ENCODE assay signal across 8 cellular contexts in the genomic region with DNA sequence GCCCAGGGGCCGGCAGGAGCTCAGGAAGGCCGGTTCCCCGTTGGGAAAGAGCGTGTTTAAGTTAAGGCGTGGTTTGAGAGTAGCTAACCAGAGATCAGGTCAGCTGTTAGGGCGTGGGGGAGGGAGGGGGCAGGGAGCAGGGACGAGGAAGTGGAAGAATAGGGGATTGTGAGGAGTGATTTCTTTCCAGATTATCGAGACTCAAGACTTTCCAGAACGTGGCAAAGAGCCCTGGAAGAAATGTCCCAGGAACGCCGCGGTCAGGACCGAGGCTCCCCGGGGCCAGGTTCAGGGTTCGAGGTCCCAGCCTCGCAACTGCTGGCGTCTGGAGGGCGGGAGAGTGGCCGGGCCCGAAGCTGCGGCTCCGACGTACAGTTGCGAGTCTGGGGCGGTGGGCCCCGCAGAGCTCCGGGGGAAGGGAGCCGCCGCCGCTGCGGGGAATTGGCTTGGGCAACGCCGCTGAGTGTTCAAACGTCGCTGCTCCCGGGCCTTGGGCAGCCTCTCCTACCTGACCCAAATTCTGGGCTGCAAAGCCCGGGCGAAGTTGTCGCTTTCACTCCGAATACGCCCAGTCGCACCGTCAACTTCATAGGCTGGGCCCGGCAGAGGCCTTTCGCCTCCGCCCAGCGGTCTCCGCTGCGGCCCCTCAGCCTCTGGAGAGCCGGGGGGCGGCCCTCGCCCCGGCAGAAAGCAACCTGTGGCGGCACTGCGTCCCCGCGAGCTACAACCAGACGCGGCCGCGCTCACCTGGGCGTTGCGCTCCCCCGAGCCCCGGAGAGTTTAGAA. TPM values are rescaled to one million over a fixed set of nuclear protein-coding genes. Genes with fewer than 3 reads are reported as not detected.
DNase-seq lines count a peak whose midpoint lies in the region; ATAC-seq and TF ChIP-seq lines count a peak whose summit lies in the region.

No MANE protein-coding gene starts in this region.

- peaks cover 94% of the 10 kb centered on the region for H3K27me3 ChIP-seq in iPS-15b (ENCODE audit: control insufficient read depth, insufficient read depth, low read length)

- H3K36me3 ChIP-seq in iPS-15b (ENCODE audit: control insufficient read depth, insufficient read depth, low read length): no peaks in the 10 kb centered on the region

- no peak for DNase-seq in activated naive CD4-positive, alpha-beta T cell treated with anti-CD3 and anti-CD28 coated beads for 36 hours
- DNase-seq in activated naive CD4-positive, alpha-beta T cell (lab: John Stamatoyannopoulos, UW): no peak
- DNase-seq in activated CD8-positive, alpha-beta T cell treated with anti-CD3 and anti-CD28 coated beads for 36 hours: peak; percentile 30
- no peak for DNase-seq in stimulated activated naive B cell treated with anti-CD40 and anti-IgM and Interleukin-4, amounts not matched to agents 10 μg/mL and 1 μg/mL and 100 μg/mL, for 72 hours
- no peak for DNase-seq in activated gamma-delta T cell (lab: John Stamatoyannopoulos, UW)
- no peak for DNase-seq in stimulated activated naive CD4-positive, alpha-beta T cell treated with Interleukin-2 at 50 U/mL for 16 hours (lab: John Stamatoyannopoulos, UW)
- no peak for DNase-seq in KG1 (lab: John Stamatoyannopoulos, UW)

- no peaks in the 10 kb centered on the region for H3K9me3 ChIP-seq in iPS-15b (ENCODE audit: control insufficient read depth, insufficient read depth, low read length)

- peaks cover 7% of the 10 kb centered on the region for H3K4me1 ChIP-seq in iPS-15b (ENCODE audit: control insufficient read depth, insufficient read depth, low read length)

- ATAC-seq in activated CD8-positive, alpha-beta T cell treated with anti-CD3 and anti-CD28 coated beads for 36 hours: no peak
- ATAC-seq in stimulated activated naive B cell treated with anti-CD40 and anti-IgM and Interleukin-4, amounts not matched to agents 10 μg/mL and 1 μg/mL and 100 μg/mL, for 72 hours (replicated peaks): peak; percentile 42 to 43

- H3K9ac ChIP-seq in iPS-15b (ENCODE audit: low read depth, low read length): no peak overlapping the region

- H3K36me3 Mint-ChIP-seq in activated naive CD4-positive, alpha-beta T cell treated with anti-CD3 and anti-CD28 coated beads for 36 hours (ENCODE audit: low read depth): peaks cover 9% of the 10 kb centered on the region
- H3K36me3 Mint-ChIP-seq in activated CD8-positive, alpha-beta T cell treated with anti-CD3 and anti-CD28 coated beads for 36 hours (ENCODE audit: low read depth): peaks cover 5% of the 10 kb centered on the region
- H3K36me3 Mint-ChIP-seq in stimulated activated naive B cell treated with anti-CD40 and anti-IgM and Interleukin-4, amounts not matched to agents 10 μg/mL and 1 μg/mL and 100 μg/mL, for 72 hours: peaks cover 5 to 9% of the 10 kb centered on the region in 2 donors

- no peak for TF ChIP-seq CTCF in activated CD8-positive, alpha-beta T cell treated with anti-CD3 and anti-CD28 coated beads for 36 hours (IDR thresholded peaks at IDR 0.05)

- peak overlapping the region; percentile 41 for H3K4me3 Mint-ChIP-seq in activated naive CD4-positive, alpha-beta T cell treated with anti-CD3 and anti-CD28 coated beads for 36 hours
- peak overlapping the region; percentile 37 for H3K4me3 Mint-ChIP-seq in activated CD8-positive, alpha-beta T cell treated with anti-CD3 and anti-CD28 coated beads for 36 hours
- H3K4me3 Mint-ChIP-seq in stimulated activated naive B cell treated with anti-CD40 and anti-IgM and Interleukin-4, amounts not matched to agents 10 μg/mL and 1 μg/mL and 100 μg/mL, for 72 hours: peak overlapping the region; percentile 77 to 82

- H3K27me3 Mint-ChIP-seq in activated naive CD4-positive, alpha-beta T cell treated with anti-CD3 and anti-CD28 coated beads for 36 hours (ENCODE audit: low read depth): peaks cover 56% of the 10 kb centered on the region
- H3K27me3 Mint-ChIP-seq in activated CD8-positive, alpha-beta T cell treated with anti-CD3 and anti-CD28 coated beads for 36 hours: peaks cover 49% of the 10 kb centered on the region
- peaks cover 34 to 57% of the 10 kb centered on the region in 2 donors for H3K27me3 Mint-ChIP-seq in stimulated activated naive B cell treated with anti-CD40 and anti-IgM and Interleukin-4, amounts not matched to agents 10 μg/mL and 1 μg/mL and 100 μg/mL, for 72 hours

- H3K4me1 Mint-ChIP-seq in activated naive CD4-positive, alpha-beta T cell treated with anti-CD3 and anti-CD28 coated beads for 36 hours (ENCODE audit: low read depth): peaks cover 18% of the 10 kb centered on the region
- peaks cover 18% of the 10 kb centered on the region for H3K4me1 Mint-ChIP-seq in activated CD8-positive, alpha-beta T cell treated with anti-CD3 and anti-CD28 coated beads for 36 hours (ENCODE audit: low read depth)
- peaks cover 14 to 39% of the 10 kb centered on the region in 2 donors for H3K4me1 Mint-ChIP-seq in stimulated activated naive B cell treated with anti-CD40 and anti-IgM and Interleukin-4, amounts not matched to agents 10 μg/mL and 1 μg/mL and 100 μg/mL, for 72 hours

- no peak overlapping the region for H3K27ac Mint-ChIP-seq in activated naive CD4-positive, alpha-beta T cell treated with anti-CD3 and anti-CD28 coated beads for 36 hours
- no peak overlapping the region for H3K27ac Mint-ChIP-seq in activated CD8-positive, alpha-beta T cell treated with anti-CD3 and anti-CD28 coated beads for 36 hours
- H3K27ac Mint-ChIP-seq in stimulated activated naive B cell treated with anti-CD40 and anti-IgM and Interleukin-4, amounts not matched to agents 10 μg/mL and 1 μg/mL and 100 μg/mL, for 72 hours: peak overlapping the region; percentile 59

- CTCF ChIA-PET in activated naive CD4-positive, alpha-beta T cell treated with anti-CD3 and anti-CD28 coated beads for 36 hours (lab: Charles Lee): interaction anchor here (0.6 to 1.4 kb wide), 4 partner anchors 10 to 596 kb away, joined by 3 to 5 read pairs (median 4); no protein-coding TSS in a partner anchor
- CTCF ChIA-PET in activated CD8-positive, alpha-beta T cell treated with anti-CD3 and anti-CD28 coated beads for 36 hours (lab: Charles Lee): interaction anchor here (0.9 to 2.3 kb wide), 4 partner anchors 10 to 154 kb away, joined by 3 to 8 read pairs (median 6); no protein-coding TSS in a partner anchor

- POLR2A ChIA-PET in activated CD8-positive, alpha-beta T cell treated with anti-CD3 and anti-CD28 coated beads for 36 hours (lab: Charles Lee): interaction anchor here (1.0 to 1.7 kb wide), 3 partner anchors 9 to 30 kb away, joined by 3 to 4 read pairs (median 4); no protein-coding TSS in a partner anchor

- peak overlapping the region; percentile 58 for H3K4me3 ChIP-seq in iPS-15b (ENCODE audit: low read depth, low read length)

- intact Hi-C loops in activated naive CD4-positive, alpha-beta T cell treated with anti-CD3 and anti-CD28 coated beads for 36 hours (cut with micrococcal nuclease): no loop called here
- intact Hi-C loops in activated CD8-positive, alpha-beta T cell treated with anti-CD3 and anti-CD28 coated beads for 36 hours (cut with micrococcal nuclease): no loop called here

- H3K9me3 Mint-ChIP-seq in activated naive CD4-positive, alpha-beta T cell treated with anti-CD3 and anti-CD28 coated beads for 36 hours: no peaks in the 10 kb centered on the region
- no peaks in the 10 kb centered on the region for H3K9me3 Mint-ChIP-seq in activated CD8-positive, alpha-beta T cell treated with anti-CD3 and anti-CD28 coated beads for 36 hours
- no peaks in the 10 kb centered on the region for H3K9me3 Mint-ChIP-seq in stimulated activated naive B cell treated with anti-CD40 and anti-IgM and Interleukin-4, amounts not matched to agents 10 μg/mL and 1 μg/mL and 100 μg/mL, for 72 hours

RNA-seq across cellular contexts. Expression of a gene that starts 9.5 kb away (rescaled TPM):
- not detected for total RNA-seq in activated naive CD4-positive, alpha-beta T cell treated with anti-CD3 and anti-CD28 coated beads for 36 hours
- under 1 TPM in 1 of 2 experiments, not detected in 1; 0.22 TPM for total RNA-seq in activated CD8-positive, alpha-beta T cell treated with anti-CD3 and anti-CD28 coated beads for 36 hours

RNA-seq across cellular contexts. Expression of a gene that starts 34.8 kb away (rescaled TPM):
- total RNA-seq in activated naive CD4-positive, alpha-beta T cell treated with anti-CD3 and anti-CD28 coated beads for 36 hours: 100 to 1,000 TPM; 158 to 166 TPM
- 100 to 1,000 TPM; 159 to 164 TPM for total RNA-seq in activated CD8-positive, alpha-beta T cell treated with anti-CD3 and anti-CD28 coated beads for 36 hours
